12 cellular contexts compared by ENCODE assay signal in genomic region chr22:31179345-31179744, GRCh38. TPM values are rescaled to one million over a fixed set of nuclear protein-coding genes. Genes with fewer than 3 reads are reported as not detected.
DNase-seq lines count a peak whose midpoint lies in the region; ATAC-seq, FAIRE-seq and TF ChIP-seq lines count a peak whose summit lies in the region.
"Had no signal": no experiment of that assay in that cellular context is flagged by ENCODE, and none has a peak within 500 bp of the region (broad histone marks: within the 10 kb centered on the region; RNA-seq: fewer than 3 reads in every experiment).

No MANE protein-coding gene starts in this region.

- CTCF ChIA-PET in activated CD8-positive, alpha-beta T cell treated with anti-CD3 and anti-CD28 coated beads for 36 hours (lab: Charles Lee) = no interaction called here

- no peak overlapping the region for H3K4me3 ChIP-seq in keratinocyte (ENCODE audit: control insufficient read depth in 2 of 3, extremely low read depth in 1 of 3, insufficient read depth in 2 of 3, low read depth in 1 of 3, low read length in 3 of 3)
- H3K4me3 ChIP-seq in ascending aorta = no peak overlapping the region

- no peak for TF ChIP-seq CTCF in keratinocyte (optimal IDR thresholded peaks at IDR 0.05 in 1 of 3, IDR thresholded peaks at IDR 0.05 in 1 of 3, conservative IDR thresholded peaks at IDR 0.05 in 1 of 3; ENCODE audit: extremely low read depth in 1 of 3, insufficient read depth in 2 of 3, low read length in 3 of 3)
- no peak for TF ChIP-seq CTCF in activated CD8-positive, alpha-beta T cell treated with anti-CD3 and anti-CD28 coated beads for 36 hours (IDR thresholded peaks at IDR 0.05)
- no peak for TF ChIP-seq CTCF in ascending aorta (IDR thresholded peaks at IDR 0.05)

- intact Hi-C loops in Right ventricle myocardium superior (cut with DNase I) (no loop called here), cardiac septum (cut with DNase I) (no loop called here), ascending aorta (cut with DNase I) (no loop called here)
- intact Hi-C loops in activated CD8-positive, alpha-beta T cell treated with anti-CD3 and anti-CD28 coated beads for 36 hours (cut with micrococcal nuclease) = no loop called here

- dilution Hi-C loops in keratinocyte (cut with MboI; ENCODE audit: extremely low pct_ligation_motif_present, low sequenced_read_pairs) = no loop called here

- peaks cover 10% of the 10 kb centered on the region for H3K4me1 Mint-ChIP-seq in activated CD8-positive, alpha-beta T cell treated with anti-CD3 and anti-CD28 coated beads for 36 hours (ENCODE audit: low read depth)
- H3K4me1 Mint-ChIP-seq: activated naive CD4-positive, alpha-beta T cell treated with anti-CD3 and anti-CD28 coated beads, Interleukin-2, amount 10 ng/mL, durations not matched to agents 7 days and 5 days had no signal

- H3K27ac Mint-ChIP-seq in activated CD8-positive, alpha-beta T cell treated with anti-CD3 and anti-CD28 coated beads for 36 hours = no peak overlapping the region
- H3K27ac Mint-ChIP-seq: activated naive CD4-positive, alpha-beta T cell treated with anti-CD3 and anti-CD28 coated beads, Interleukin-2, amount 10 ng/mL, durations not matched to agents 7 days and 5 days had no signal

- no peaks in the 10 kb centered on the region for H4K20me1 ChIP-seq in keratinocyte (ENCODE audit: control insufficient read depth, extremely low read depth, insufficient read depth, low read length)

- no peak overlapping the region for H3K4me3 Mint-ChIP-seq in activated CD8-positive, alpha-beta T cell treated with anti-CD3 and anti-CD28 coated beads for 36 hours
- H3K4me3 Mint-ChIP-seq: activated naive CD4-positive, alpha-beta T cell treated with anti-CD3 and anti-CD28 coated beads, Interleukin-2, amount 10 ng/mL, durations not matched to agents 7 days and 5 days had no signal

- H3K9me3 Mint-ChIP-seq in activated CD8-positive, alpha-beta T cell treated with anti-CD3 and anti-CD28 coated beads for 36 hours = peaks cover 2% of the 10 kb centered on the region
- H3K9me3 Mint-ChIP-seq: activated naive CD4-positive, alpha-beta T cell treated with anti-CD3 and anti-CD28 coated beads, Interleukin-2, amount 10 ng/mL, durations not matched to agents 7 days and 5 days had no signal

- H3K9me3 ChIP-seq in keratinocyte (ENCODE audit: control insufficient read depth, low read depth, low read length) (no peaks in the 10 kb centered on the region), ascending aorta (no peaks in the 10 kb centered on the region)

- H3K36me3 ChIP-seq in keratinocyte (ENCODE audit: control insufficient read depth in 2 of 2, extremely low read depth in 1 of 2, insufficient read depth in 2 of 2, low read length in 2 of 2) (peaks cover 3 to 10% of the 10 kb centered on the region in 2 experiments), ascending aorta (peaks cover 15 to 21% of the 10 kb centered on the region in 2 donors)

- H3K36me3 Mint-ChIP-seq in activated CD8-positive, alpha-beta T cell treated with anti-CD3 and anti-CD28 coated beads for 36 hours (ENCODE audit: low read depth) = peaks cover 10% of the 10 kb centered on the region

- H3K9me1 ChIP-seq in keratinocyte (ENCODE audit: control insufficient read depth, extremely low read depth, insufficient read depth, low read length) = no peaks in the 10 kb centered on the region

- H3K4me1 ChIP-seq in keratinocyte (ENCODE audit: control insufficient read depth, extremely low read depth, insufficient read depth, low read length) (peaks cover 37% of the 10 kb centered on the region), ascending aorta (peaks cover 5 to 32% of the 10 kb centered on the region in 2 donors)

- H3K9ac ChIP-seq in keratinocyte (ENCODE audit: control insufficient read depth, extremely low read depth, insufficient read depth, low read length) = no peak overlapping the region

- ATAC-seq in Right ventricle myocardium superior (ENCODE audit: poor library complexity) = peak; percentile 38
- no peak for ATAC-seq in activated CD8-positive, alpha-beta T cell treated with anti-CD3 and anti-CD28 coated beads for 36 hours

- no peak for DNase-seq in Right ventricle myocardium superior
- DNase-seq in cardiac septum (ENCODE audit: low spot score) = no peak
- peak; percentile 62 for DNase-seq in SHP77 treated with DMSO at 0.1 percent for 48 hours (lab: John Stamatoyannopoulos, UW)
- DNase-seq in keratinocyte (ENCODE audit: low read depth, low spot score) = no peak
- DNase-seq in activated CD8-positive, alpha-beta T cell treated with anti-CD3 and anti-CD28 coated beads for 36 hours = no peak
- no peak for DNase-seq in ascending aorta (ENCODE audit: low spot score in 2 of 2)
- no peak for DNase-seq in NK-92 (lab: John Stamatoyannopoulos, UW; ENCODE audit: unreplicated experiment)
- no peak for DNase-seq in SW 1271 (lab: John Stamatoyannopoulos, UW)
- DNase-seq: activated naive CD4-positive, alpha-beta T cell treated with anti-CD3 and anti-CD28 coated beads, Interleukin-2, amount 10 ng/mL, durations not matched to agents 7 days and 5 days; MV-4-11; T1000 had no signal

- H3K27me3 Mint-ChIP-seq in activated CD8-positive, alpha-beta T cell treated with anti-CD3 and anti-CD28 coated beads for 36 hours = no peaks in the 10 kb centered on the region
- H3K27me3 Mint-ChIP-seq: activated naive CD4-positive, alpha-beta T cell treated with anti-CD3 and anti-CD28 coated beads, Interleukin-2, amount 10 ng/mL, durations not matched to agents 7 days and 5 days had no signal

- H3K79me2 ChIP-seq in keratinocyte (ENCODE audit: control insufficient read depth, insufficient read depth, low read length) = peaks cover 31% of the 10 kb centered on the region

- peak overlapping the region; percentile 51 for H3K4me2 ChIP-seq in keratinocyte (ENCODE audit: control insufficient read depth, extremely low read depth, insufficient read depth, low read depth, low read length)

- H3K27me3 ChIP-seq in keratinocyte (ENCODE audit: control insufficient read depth, extremely low read depth, insufficient read depth, low read length) (no peaks in the 10 kb centered on the region), ascending aorta (no peaks in the 10 kb centered on the region)

- H2AFZ ChIP-seq in keratinocyte (ENCODE audit: control insufficient read depth, low read length) = no peak overlapping the region

- H3K27ac ChIP-seq in keratinocyte (ENCODE audit: control insufficient read depth, insufficient read depth, low read length) (peak overlapping the region; percentile 49), ascending aorta (peak overlapping the region in 1 of 2 donors; percentile 76)

- peak; percentile 95 for FAIRE-seq in keratinocyte (lab: Jason Lieb, UNC)

- POLR2A ChIA-PET in activated CD8-positive, alpha-beta T cell treated with anti-CD3 and anti-CD28 coated beads for 36 hours (lab: Charles Lee) = interaction anchor here (0.6 to 1.2 kb wide), 2 partner anchors 11 to 16 kb away, joined by 3 read pairs; no protein-coding TSS in a partner anchor

RNA-seq across cellular contexts. Expression of gene RNF185, which starts 19.4 kb away (rescaled TPM):
- total RNA-seq in Right ventricle myocardium superior (17.7 TPM), cardiac septum (21.3 TPM), ascending aorta (29.8 TPM)
- polyA plus RNA-seq in keratinocyte = 35.1 to 44.3 TPM (median 35.4 TPM) in 3 replicates
- 14.5 TPM for polyA plus RNA-seq in keratinocyte (2011; ENCODE audit: low read depth)
- polyA plus RNA-seq in keratinocyte (2011; cell fraction: cytosol; rRNA removed) = 28.0 and 37.6 TPM in 2 replicates
- 40.4 and 40.6 TPM in 2 replicates for polyA plus RNA-seq in keratinocyte (2011; cell fraction: nucleus; rRNA removed)
- 21.1 and 36.6 TPM in 2 replicates for polyA plus RNA-seq in keratinocyte (2012; ENCODE audit: low replicate concordance)
- 19.9 to 33.9 TPM (median 27.0 TPM) in 3 replicates for polyA minus RNA-seq in keratinocyte
- polyA minus RNA-seq in keratinocyte (2011; cell fraction: cytosol; rRNA and poly(A)+ RNA removed) = 20.1 TPM
- 17.8 and 25.9 TPM in 2 replicates for polyA minus RNA-seq in keratinocyte (2011; cell fraction: nucleus; rRNA and poly(A)+ RNA removed)
- 10 to 100 TPM; 14.3 to 14.6 TPM for total RNA-seq in activated CD8-positive, alpha-beta T cell treated with anti-CD3 and anti-CD28 coated beads for 36 hours

RNA-seq across cellular contexts. Expression of gene LIMK2, which starts 32.8 kb away (rescaled TPM):
- total RNA-seq in Right ventricle myocardium superior (8.5 TPM), cardiac septum (13.1 TPM), ascending aorta (18.4 TPM)
- polyA plus RNA-seq in keratinocyte = 28.8 to 56.3 TPM (median 42.6 TPM) in 3 replicates
- polyA plus RNA-seq in keratinocyte (2011; ENCODE audit: low read depth) = 118 TPM
- 49.1 and 67.7 TPM in 2 replicates for polyA plus RNA-seq in keratinocyte (2011; cell fraction: cytosol; rRNA removed)
- 166 and 190 TPM in 2 replicates for polyA plus RNA-seq in keratinocyte (2011; cell fraction: nucleus; rRNA removed)
- 97.8 and 136 TPM in 2 replicates for polyA plus RNA-seq in keratinocyte (2012; ENCODE audit: low replicate concordance)
- 62.9 to 141 TPM (median 89.5 TPM) in 3 replicates for polyA minus RNA-seq in keratinocyte
- 27.8 TPM for polyA minus RNA-seq in keratinocyte (2011; cell fraction: cytosol; rRNA and poly(A)+ RNA removed)
- 91.0 and 121 TPM in 2 replicates for polyA minus RNA-seq in keratinocyte (2011; cell fraction: nucleus; rRNA and poly(A)+ RNA removed)
- 10 to 100 TPM; 23.2 to 25.5 TPM for total RNA-seq in activated CD8-positive, alpha-beta T cell treated with anti-CD3 and anti-CD28 coated beads for 36 hours

RNA-seq across cellular contexts. Expression of gene PLA2G3, which starts 39.0 kb away (rescaled TPM):
- not detected for total RNA-seq in Right ventricle myocardium superior
- not detected for total RNA-seq in cardiac septum
- 0.37 to 0.39 TPM (median 0.38 TPM) in 3 replicates for polyA plus RNA-seq in keratinocyte
- 0.70 TPM for polyA plus RNA-seq in keratinocyte (2011; ENCODE audit: low read depth)
- polyA plus RNA-seq in keratinocyte (2011; cell fraction: cytosol; rRNA removed) = 0.11 and 0.12 TPM in 2 replicates
- 0.34 and 0.53 TPM in 2 replicates for polyA plus RNA-seq in keratinocyte (2011; cell fraction: nucleus; rRNA removed)
- 0.44 and 2.1 TPM in 2 replicates for polyA plus RNA-seq in keratinocyte (2012; ENCODE audit: low replicate concordance)
- 0.46 to 0.59 TPM in 2 of 3 replicates, not detected in the other for polyA minus RNA-seq in keratinocyte
- polyA minus RNA-seq in keratinocyte (2011; cell fraction: cytosol; rRNA and poly(A)+ RNA removed) = not detected
- 0.21 TPM in 1 of 2 replicates, not detected in the other for polyA minus RNA-seq in keratinocyte (2011; cell fraction: nucleus; rRNA and poly(A)+ RNA removed)
- total RNA-seq in activated CD8-positive, alpha-beta T cell treated with anti-CD3 and anti-CD28 coated beads for 36 hours = not detected
- not detected for total RNA-seq in ascending aorta
- polyA plus RNA-seq: neural cell had no signal

RNA-seq across cellular contexts. Expression of gene INPP5J, which starts 56.6 kb away (rescaled TPM):
- total RNA-seq in Right ventricle myocardium superior (15.4 TPM), cardiac septum (13.8 TPM), ascending aorta (1.3 TPM)
- polyA plus RNA-seq in keratinocyte = 0.14 to 0.26 TPM (median 0.22 TPM) in 3 replicates
- polyA plus RNA-seq in keratinocyte (2011; ENCODE audit: low read depth) = 0.56 TPM
- 0.09 and 0.27 TPM in 2 replicates for polyA plus RNA-seq in keratinocyte (2011; cell fraction: cytosol; rRNA removed)
- 0.69 and 0.95 TPM in 2 replicates for polyA plus RNA-seq in keratinocyte (2011; cell fraction: nucleus; rRNA removed)
- 0.46 and 0.72 TPM in 2 replicates for polyA plus RNA-seq in keratinocyte (2012; ENCODE audit: low replicate concordance)
- polyA minus RNA-seq in keratinocyte = 0.33 to 1.8 TPM in 2 of 3 replicates, not detected in the other
- not detected for polyA minus RNA-seq in keratinocyte (2011; cell fraction: cytosol; rRNA and poly(A)+ RNA removed)
- 0.32 TPM in 1 of 2 replicates, not detected in the other for polyA minus RNA-seq in keratinocyte (2011; cell fraction: nucleus; rRNA and poly(A)+ RNA removed)
- under 1 TPM; 0.09 to 0.29 TPM for total RNA-seq in activated CD8-positive, alpha-beta T cell treated with anti-CD3 and anti-CD28 coated beads for 36 hours
